ENCODE assay signal across 1 cellular context in genomic region chr1:156627313-156627880, GRCh38.
TF ChIP-seq lines count a peak whose summit lies in the region.

No MANE protein-coding gene starts in this region.

TF ChIP-seq in K562, 482 proteins besides CTCF, POLR2A, EP300 and RAD21 (continued from another document and continues in another):
- no peak for TF ChIP-seq ZBTB11 (CRISPR knock-in tag; IDR thresholded peaks at IDR 0.05)
- TF ChIP-seq SIN3B (IDR thresholded peaks at IDR 0.05; ENCODE audit: low read depth) = no peak
- no peak for TF ChIP-seq DIDO1 (tag; IDR thresholded peaks at IDR 0.05; ENCODE audit: low read depth)
- no peak for TF ChIP-seq GABPA (tag; conservative IDR thresholded peaks at IDR 0.05; ENCODE audit: low read depth)
- no peak for TF ChIP-seq E4F1 (CRISPR knock-in tag; IDR thresholded peaks at IDR 0.05; ENCODE audit: borderline replicate concordance)
- TF ChIP-seq SMARCA5 (IDR thresholded peaks at IDR 0.05) = no peak
- TF ChIP-seq GTF2F1 (IDR thresholded peaks at IDR 0.05; ENCODE audit: low read depth, low read length) = no peak
- TF ChIP-seq NONO (IDR thresholded peaks at IDR 0.05; ENCODE audit: low read depth in 2 of 2, low read length in 1 of 2) = no peak
- peak in 1 of 3 experiments; percentile 9 for TF ChIP-seq YY1 (IDR thresholded peaks at IDR 0.05; ENCODE audit: borderline replicate concordance in 1 of 3, control insufficient read depth in 1 of 3, extremely low read depth in 1 of 3, insufficient read depth in 3 of 3, insufficient read length in 1 of 3, insufficient replicate concordance in 2 of 3, low read depth in 1 of 3, low read length in 2 of 3)
- TF ChIP-seq, protein P1, sequence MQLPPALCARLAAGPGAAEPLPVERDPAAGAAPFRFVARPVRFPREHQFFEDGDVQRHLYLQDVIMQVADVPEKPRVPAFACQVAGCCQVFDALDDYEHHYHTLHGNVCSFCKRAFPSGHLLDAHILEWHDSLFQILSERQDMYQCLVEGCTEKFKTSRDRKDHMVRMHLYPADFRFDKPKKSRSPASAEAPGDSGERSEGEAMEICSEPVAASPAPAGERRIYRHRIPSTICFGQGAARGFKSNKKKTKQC (CRISPR knock-in tag; IDR thresholded peaks at IDR 0.05) = no peak
- TF ChIP-seq DPF2 (IDR thresholded peaks at IDR 0.05) = no peak
- no peak for TF ChIP-seq TRIM25 (IDR thresholded peaks at IDR 0.05; ENCODE audit: borderline replicate concordance)
- no peak for TF ChIP-seq CSDE1 (IDR thresholded peaks at IDR 0.05)
- no peak for TF ChIP-seq HDAC2 (IDR thresholded peaks at IDR 0.05)
- TF ChIP-seq PRPF4 (IDR thresholded peaks at IDR 0.05; ENCODE audit: insufficient read depth, low read depth, low read length, poor library complexity, severe bottlenecking) = no peak
- no peak for TF ChIP-seq FOXK2 (conservative IDR thresholded peaks at IDR 0.05 in 1 of 2, IDR thresholded peaks at IDR 0.05 in 1 of 2; ENCODE audit: low read depth in 2 of 2)
- no peak for TF ChIP-seq ZNF324 (CRISPR knock-in tag; IDR thresholded peaks at IDR 0.05)
- TF ChIP-seq ZNF354B (CRISPR knock-in tag; IDR thresholded peaks at IDR 0.05) = no peak
- TF ChIP-seq TARDBP (IDR thresholded peaks at IDR 0.05) = no peak
- peak; percentile 70; the same call in 1 of the 2 replicates for TF ChIP-seq SMARCC2 (IDR thresholded peaks at IDR 0.05; ENCODE audit: low read depth)
- TF ChIP-seq ZNF512 (tag; IDR thresholded peaks at IDR 0.05) = no peak
- TF ChIP-seq, protein P2, sequence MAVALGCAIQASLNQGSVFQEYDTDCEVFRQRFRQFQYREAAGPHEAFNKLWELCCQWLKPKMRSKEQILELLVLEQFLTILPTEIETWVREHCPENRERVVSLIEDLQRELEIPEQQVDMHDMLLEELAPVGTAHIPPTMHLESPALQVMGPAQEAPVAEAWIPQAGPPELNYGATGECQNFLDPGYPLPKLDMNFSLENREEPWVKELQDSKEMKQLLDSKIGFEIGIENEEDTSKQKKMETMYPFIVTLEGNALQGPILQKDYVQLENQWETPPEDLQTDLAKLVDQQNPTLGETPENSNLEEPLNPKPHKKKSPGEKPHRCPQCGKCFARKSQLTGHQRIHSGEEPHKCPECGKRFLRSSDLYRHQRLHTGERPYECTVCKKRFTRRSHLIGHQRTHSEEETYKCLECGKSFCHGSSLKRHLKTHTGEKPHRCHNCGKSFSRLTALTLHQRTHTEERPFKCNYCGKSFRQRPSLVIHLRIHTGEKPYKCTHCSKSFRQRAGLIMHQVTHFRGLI (CRISPR knock-in tag; IDR thresholded peaks at IDR 0.05) = no peak
- no peak for TF ChIP-seq MED1 (CRISPR knock-in tag; IDR thresholded peaks at IDR 0.05; ENCODE audit: borderline replicate concordance)
- TF ChIP-seq ZNF592 (IDR thresholded peaks at IDR 0.05) = no peak
- no peak for TF ChIP-seq MEF2D (tag; conservative IDR thresholded peaks at IDR 0.05; ENCODE audit: low read depth)
- TF ChIP-seq KAT2B (IDR thresholded peaks at IDR 0.05; ENCODE audit: low read depth, low read length) = no peak
- TF ChIP-seq CTBP1 (IDR thresholded peaks at IDR 0.05; ENCODE audit: borderline replicate concordance) = 0 out of 2 replicates have a peak, but pooled peaks have one; percentile 11
- no peak for TF ChIP-seq BCOR (IDR thresholded peaks at IDR 0.05)
- TF ChIP-seq SMAD2 (IDR thresholded peaks at IDR 0.05; ENCODE audit: low read depth, low read length) = no peak
- TF ChIP-seq HBP1 (CRISPR knock-in tag; IDR thresholded peaks at IDR 0.05) = no peak
- no peak for TF ChIP-seq RBM25 (IDR thresholded peaks at IDR 0.05; ENCODE audit: low read depth, low read length, severe bottlenecking)
- no peak; the same call in none of the 2 replicates for TF ChIP-seq PBX2 (CRISPR knock-in tag; IDR thresholded peaks at IDR 0.05; ENCODE audit: low read depth)
- TF ChIP-seq PBX2 (tag; conservative IDR thresholded peaks at IDR 0.05; ENCODE audit: low read depth) = peak; percentile 76
- TF ChIP-seq ZNF699 (CRISPR knock-in tag; IDR thresholded peaks at IDR 0.05; ENCODE audit: insufficient replicate concordance) = no peak
- no peak for TF ChIP-seq TRIM24 (IDR thresholded peaks at IDR 0.05)
- peak; percentile 79 for TF ChIP-seq ARID2 (IDR thresholded peaks at IDR 0.05)
- no peak for TF ChIP-seq ZNF395 (CRISPR knock-in tag; IDR thresholded peaks at IDR 0.05)
- no peak for TF ChIP-seq BACH1 (tag; IDR thresholded peaks at IDR 0.05)
- peak; percentile 77 for TF ChIP-seq SMC3 (conservative IDR thresholded peaks at IDR 0.05; ENCODE audit: insufficient read depth, low read depth, low read length)
- no peak for TF ChIP-seq KHSRP (IDR thresholded peaks at IDR 0.05)
- TF ChIP-seq HCFC1 (IDR thresholded peaks at IDR 0.05; ENCODE audit: low read depth, low read length) = no peak
